1 cellular context compared by ENCODE assay signal in genomic region chr11:120637131-120637530, GRCh38.
A peak's percentile ranks its signal among the peaks of the same experiment; 100 is the strongest.
TF ChIP-seq lines count a peak whose summit lies in the region.

No MANE protein-coding gene starts in this region.

TF ChIP-seq in HEK293, 187 proteins besides CTCF, POLR2A, EP300 and RAD21 (continued from another document):
- TF ChIP-seq ZNF211 (tag by site-specific recombination; IDR thresholded peaks at IDR 0.05; ENCODE audit: low read depth) (no peak), ZIC2 (tag by site-specific recombination; IDR thresholded peaks at IDR 0.05) (peak; percentile 44), ZNF513 (tag by site-specific recombination; IDR thresholded peaks at IDR 0.05) (no peak), TRIM28 (IDR thresholded peaks at IDR 0.05; ENCODE audit: borderline replicate concordance, low read length) (no peak)
